In genomic region chr3:50698269-50698668, GRCh38 we compare ENCODE assay signal across 10 cellular contexts.
"Had no signal": no experiment of that assay in that cellular context is flagged by ENCODE, and none has a peak within 500 bp of the region (broad histone marks: within the 10 kb centered on the region; RNA-seq: fewer than 3 reads in every experiment).

No MANE protein-coding gene starts in this region.

- H3K4me3 ChIP-seq: GM23248, HAP-1, K562 had no signal

- H3K9me3 ChIP-seq: HAP-1 had no signal

- FAIRE-seq: HTR-8/SVneo, K562 had no signal

- H3K27ac Mint-ChIP-seq: HFFc6 had no signal

- DNase-seq: GM23248, GOT3, H7, HFFc6, IMR-90, KG1 had no signal

- H3K36me3 ChIP-seq: HAP-1 had no signal

- H3K4me3 Mint-ChIP-seq: HFFc6 had no signal

- H3K27ac ChIP-seq: GM23248 had no signal

- ATAC-seq: HCT116, K562 had no signal
